Comparison of ENCODE assay signal across 13 cellular contexts in genomic region chr4:184395451-184395917, GRCh38.
DNase-seq lines count a peak whose midpoint lies in the region; ATAC-seq and TF ChIP-seq lines count a peak whose summit lies in the region.
"Had no signal": no experiment of that assay in that cellular context is flagged by ENCODE, and none has a peak within 500 bp of the region (broad histone marks: within the 10 kb centered on the region; RNA-seq: fewer than 3 reads in every experiment).

No MANE protein-coding gene starts in this region.

- H3K9me3 Mint-ChIP-seq in endodermal cell = no peaks in the 10 kb centered on the region
- H3K9me3 Mint-ChIP-seq: central memory CD8-positive, alpha-beta T cell; neural crest cell had no signal

- no peak for TF ChIP-seq CTCF in endodermal cell (conservative IDR thresholded peaks at IDR 0.05)
- TF ChIP-seq CTCF in transverse colon (IDR thresholded peaks at IDR 0.05) = no peak
- TF ChIP-seq CTCF in tibial nerve (IDR thresholded peaks at IDR 0.05) = no peak

- H3K36me3 Mint-ChIP-seq in endodermal cell (ENCODE audit: low read depth) = peaks cover 82% of the 10 kb centered on the region

- no peaks in the 10 kb centered on the region for H3K4me1 Mint-ChIP-seq in endodermal cell

- peaks cover 12% of the 10 kb centered on the region for H3K36me3 ChIP-seq in endodermal cell (ENCODE audit: control insufficient read depth, insufficient read depth, low read length)
- peaks cover 0 to 47% (median 16%) of the 10 kb centered on the region in 4 donors for H3K36me3 ChIP-seq in transverse colon
- H3K36me3 ChIP-seq in tibial nerve = peaks cover 0 to 91% (median 0%) of the 10 kb centered on the region in 3 donors

- TF ChIP-seq EP300 in transverse colon (IDR thresholded peaks at IDR 0.05; ENCODE audit: low read depth) = peak; percentile 29
- TF ChIP-seq EP300 in tibial nerve (IDR thresholded peaks at IDR 0.05) = no peak

- H3K9ac ChIP-seq in endodermal cell (ENCODE audit: extremely low read depth, low read length, poor library complexity, severe bottlenecking) = no peak overlapping the region

- in situ Hi-C loops in transverse colon (cut with MboI; ENCODE audit: low pct_ligation_motif_present in 1 of 4, low pct_unique_long_range_greater_than_20kb in 1 of 4, low sequenced_read_pairs in 3 of 4) = no loop called here

- DNase-seq in Right ventricle myocardium superior = no peak
- DNase-seq in cardiac septum (ENCODE audit: low spot score) = no peak
- DNase-seq in endodermal cell = peak; percentile 5
- no peak for DNase-seq in transverse colon
- no peak for DNase-seq in activated CD8-positive, alpha-beta memory T cell treated with anti-CD3 and anti-CD28 coated beads for 24 hours
- no peak for DNase-seq in DMS114 treated with DMSO at 0.1 percent for 48 hours (lab: John Stamatoyannopoulos, UW; ENCODE audit: unreplicated experiment)
- DNase-seq in tibial nerve (ENCODE audit: low spot score in 2 of 2) = no peak
- DNase-seq: activated CD8-positive, alpha-beta memory T cell treated with anti-CD3 and anti-CD28 coated beads, Interleukin-2, amount 50 U/mL, for 4 hours; NCI-H1105 treated with DMSO at 0.1 percent for 48 hours had no signal

- H3K4me1 ChIP-seq in endodermal cell (ENCODE audit: control insufficient read depth, insufficient read depth, low read length) (no peaks in the 10 kb centered on the region), transverse colon (peaks cover 0 to 8% (median 4%) of the 10 kb centered on the region in 4 donors), tibial nerve (peaks cover 0 to 60% (median 4%) of the 10 kb centered on the region in 4 donors)

- no peak overlapping the region for H3K4me3 Mint-ChIP-seq in endodermal cell
- H3K4me3 Mint-ChIP-seq: central memory CD8-positive, alpha-beta T cell; neural crest cell had no signal

- ATAC-seq in Right ventricle myocardium superior (ENCODE audit: poor library complexity) (peak; percentile 48), HG03280 (IDR thresholded peaks at IDR 0.05; ENCODE audit: unreplicated experiment) (peak; percentile 26)

- H3K4me3 ChIP-seq in endodermal cell (ENCODE audit: low read length) (no peak overlapping the region), transverse colon (no peak overlapping the region), tibial nerve (no peak overlapping the region)
- H3K4me3 ChIP-seq: hepatocyte had no signal

- H3K27ac Mint-ChIP-seq in endodermal cell = no peak overlapping the region

- intact Hi-C loops in Right ventricle myocardium superior (cut with DNase I) (loop anchor here (10.0 kb wide), 1 partner anchor 139 kb away; no protein-coding TSS in a partner anchor), cardiac septum (cut with DNase I) (no loop called here), transverse colon (cut with DNase I; ENCODE audit: low total_unique reads) (no loop called here)

- TF ChIP-seq POLR2A in transverse colon (IDR thresholded peaks at IDR 0.05) = no peak
- no peak for TF ChIP-seq POLR2A in tibial nerve (IDR thresholded peaks at IDR 0.05)

- H3K27me3 ChIP-seq in endodermal cell (ENCODE audit: control insufficient read depth, insufficient read depth, low read length, poor library complexity, severe bottlenecking) = no peaks in the 10 kb centered on the region
- H3K27me3 ChIP-seq in transverse colon = no peaks in the 10 kb centered on the region
- no peaks in the 10 kb centered on the region for H3K27me3 ChIP-seq in tibial nerve
- H3K27me3 ChIP-seq: hepatocyte had no signal

- no peaks in the 10 kb centered on the region for H3K27me3 Mint-ChIP-seq in endodermal cell (ENCODE audit: insufficient read depth)
- H3K27me3 Mint-ChIP-seq: central memory CD8-positive, alpha-beta T cell had no signal

- H3K27ac ChIP-seq in endodermal cell (ENCODE audit: low read depth, low read length) (no peak overlapping the region), transverse colon (peak overlapping the region; percentile 21 to 63 (median 48)), tibial nerve (peak overlapping the region in 2 of 4 donors; percentile 41 to 46)
- H3K27ac ChIP-seq: hepatocyte had no signal

- H3K9me3 ChIP-seq in endodermal cell (ENCODE audit: control insufficient read depth, low read length) = peaks cover 7% of the 10 kb centered on the region
- H3K9me3 ChIP-seq in transverse colon = no peaks in the 10 kb centered on the region
- H3K9me3 ChIP-seq in tibial nerve = no peaks in the 10 kb centered on the region

- 87 to 94% methylated on average over 5 to 7 of the region's 7 CpGs for WGBS in endodermal cell (ENCODE audit: insufficient coverage in 1 of 2, insufficient read length in 1 of 2), 2 experiments
- 62 to 70% methylated on average over 4 to 7 of the region's 7 CpGs for WGBS in transverse colon (ENCODE audit: low coverage in 1 of 2), 2 donors
- WGBS in tibial nerve, 2 donors = 74 to 91% methylated on average over 7 of the region's 7 CpGs
